Comparison of ENCODE assay signal across 8 cellular contexts in genomic region chr16:19884611-19885455, GRCh38. TPM values are rescaled to one million over a fixed set of nuclear protein-coding genes. Genes with fewer than 3 reads are reported as not detected.
A peak's percentile ranks its signal among the peaks of the same experiment; 100 is the strongest.
DNase-seq lines count a peak whose midpoint lies in the region; ATAC-seq, FAIRE-seq and TF ChIP-seq lines count a peak whose summit lies in the region.

TSS of gene GPRC5B (minus strand) at chr16:19884848. CDS start at chr16:19872845, 12,003 bp downstream.

- peaks cover 8% of the 10 kb centered on the region; the same call in 1 of the 2 replicates for H3K79me2 ChIP-seq in H9 (ENCODE audit: insufficient read depth, low read length)

- no peak within 1 kb of the TSS for H2BK5ac ChIP-seq in H9 (ENCODE audit: insufficient read length, low read length)

- H4K91ac ChIP-seq in H9 (ENCODE audit: insufficient read length, low read depth, low read length), result no peak within 1 kb of the TSS

- peak within 1 kb of the TSS; percentile 65 for H3K9ac ChIP-seq in H9 (ENCODE audit: extremely low read depth, insufficient read length, low read length)

- intact Hi-C loops in ascending aorta (cut with DNase I) (loop anchor here (1.0 to 5.0 kb wide), 3 partner anchors 118 to 303 kb away; partner anchors contain the start of genes IQCK and KNOP1), psoas muscle (cut with DNase I) (loop anchor here (5.0 to 10.0 kb wide), 5 partner anchors 38 to 900 kb away; partner anchors contain the start of genes IQCK (in 1 of the 2), KNOP1 (in 1 of the 2) and TMC7 (in 1 of the 2))

- no peak within 1 kb of the TSS for H3K56ac ChIP-seq in H9 (ENCODE audit: insufficient read length, low read depth, low read length)

- H3K4me1 Mint-ChIP-seq in H9, result peaks cover 31 to 35% of the 10 kb centered on the region in 2 experiments

- no peaks in the 10 kb centered on the region for H4K20me1 ChIP-seq in H9 (ENCODE audit: control insufficient read depth, insufficient read depth, insufficient read length)

- in situ Hi-C loops in ACHN (cut with HindIII; ENCODE audit: low pct_ligation_motif_present, low pct_unique_long_range_greater_than_20kb, low sequenced_read_pairs), result loop anchor here (25.0 kb wide), 1 partner anchor 273 kb away; no protein-coding TSS in a partner anchor

- DNase-seq in ACHN, result peak; percentile 67
- peak; percentile 63 for DNase-seq in H9
- peak; percentile 25 for DNase-seq in SW480 (ENCODE audit: low spot score)
- DNase-seq in ascending aorta (ENCODE audit: low spot score in 2 of 2), result no peak
- peak; percentile 50 for DNase-seq in hepatic stellate cell (ENCODE audit: low spot score)
- DNase-seq in psoas muscle, result peak; percentile 55 to 82
- no peak for DNase-seq in RCC 7860 (ENCODE audit: low spot score)

- WGBS in H9 (ENCODE audit: extremely low coverage, insufficient read length, low lambda C conversion rate), result no CpG with 5 or more reads among the region's 85 CpGs
- 1 to 2% (median 2%) methylated on average over 48 to 85 of the region's 85 CpGs for WGBS in psoas muscle, 3 donors

- H3K27me3 Mint-ChIP-seq in H9 (ENCODE audit: low read depth), result peaks cover 13% of the 10 kb centered on the region

- H3K4me2 ChIP-seq in H9 (ENCODE audit: insufficient read depth, insufficient read length, low read length), result peak within 1 kb of the TSS; percentile 90

- H3K9me3 ChIP-seq in H9 (ENCODE audit: control insufficient read depth, low read depth, low read length) (no peaks in the 10 kb centered on the region), ascending aorta (no peaks in the 10 kb centered on the region), psoas muscle (no peaks in the 10 kb centered on the region)

- H3K4me3 ChIP-seq in ascending aorta (peak within 1 kb of the TSS; percentile 73 to 91), psoas muscle (peak within 1 kb of the TSS; percentile 92)

- no peaks in the 10 kb centered on the region for H3K4me1 ChIP-seq in H9 (ENCODE audit: insufficient read depth, low read length)
- peaks cover 0 to 5% of the 10 kb centered on the region in 2 donors for H3K4me1 ChIP-seq in ascending aorta
- H3K4me1 ChIP-seq in psoas muscle, result peaks cover 17% of the 10 kb centered on the region

- peak; percentile 59 to 71 (median 69) for ATAC-seq in psoas muscle
- ATAC-seq in GM18873 (IDR thresholded peaks at IDR 0.05; ENCODE audit: low FRiP score, unreplicated experiment), result no peak

- no peak within 1 kb of the TSS for H2BK15ac ChIP-seq in H9 (ENCODE audit: low read depth, low read length)

- H3K23ac ChIP-seq in H9 (ENCODE audit: insufficient read length, low read depth, low read length), result no peak within 1 kb of the TSS

- no peak within 1 kb of the TSS for H2BK20ac ChIP-seq in H9 (ENCODE audit: low read depth, low read length, poor library complexity, severe bottlenecking)

- H4K5ac ChIP-seq in H9 (ENCODE audit: insufficient read length, low read depth, low read length), result no peak within 1 kb of the TSS

- no peak within 1 kb of the TSS for H2BK12ac ChIP-seq in H9 (ENCODE audit: insufficient read length, low read depth, low read length)

- peaks cover 20% of the 10 kb centered on the region for H3K23me2 ChIP-seq in H9 (ENCODE audit: insufficient read length, low read depth, low read length, poor library complexity, severe bottlenecking)

- H3K79me1 ChIP-seq in H9 (ENCODE audit: insufficient read depth, low read depth, low read length, poor library complexity, severe bottlenecking), result peaks cover 11% of the 10 kb centered on the region

- H3K14ac ChIP-seq in H9 (ENCODE audit: insufficient read depth, low read length), result peak within 1 kb of the TSS; percentile 75

- no peak within 1 kb of the TSS for H2BK120ac ChIP-seq in H9 (ENCODE audit: low read depth, low read length, poor library complexity, severe bottlenecking)

- peak within 1 kb of the TSS; percentile 74 to 88 for H3K4me3 Mint-ChIP-seq in H9

- H2AFZ ChIP-seq in H9 (ENCODE audit: low read length), result no peak within 1 kb of the TSS

- peak within 1 kb of the TSS in 1 of 3 experiments; percentile 62; a peak in 4 of 7 replicates for H3K27ac Mint-ChIP-seq in H9

- peaks cover 0 to 3% of the 10 kb centered on the region in 2 experiments; a peak in 1 of 5 replicates for H3K9me3 Mint-ChIP-seq in H9

- H3K36me3 ChIP-seq in ascending aorta, result no peaks in the 10 kb centered on the region
- H3K36me3 ChIP-seq in psoas muscle (ENCODE audit: insufficient read depth in 1 of 2, low read depth in 1 of 2), result peaks cover 0 to 5% of the 10 kb centered on the region in 2 donors

- peaks cover 10 to 18% (median 16%) of the 10 kb centered on the region in 3 experiments for H3K36me3 Mint-ChIP-seq in H9 (ENCODE audit: insufficient read depth in 1 of 3, low read depth in 3 of 3)

- H3K27me3 ChIP-seq in H9 (ENCODE audit: insufficient read depth, low read length), result no peaks in the 10 kb centered on the region; the same call in 1 of the 2 replicates
- no peaks in the 10 kb centered on the region for H3K27me3 ChIP-seq in ascending aorta
- no peaks in the 10 kb centered on the region for H3K27me3 ChIP-seq in psoas muscle (ENCODE audit: insufficient read depth in 3 of 3, low read length in 2 of 3)

- TF ChIP-seq CTCF in H9 (conservative IDR thresholded peaks at IDR 0.05) (0 out of 3 replicates have a peak, but pooled peaks have one; percentile 12), ascending aorta (IDR thresholded peaks at IDR 0.05) (peak in 1 of 3 experiments; percentile 18), psoas muscle (IDR thresholded peaks at IDR 0.05) (peak; percentile 17)

- no peak within 1 kb of the TSS for H3K18ac ChIP-seq in H9 (ENCODE audit: insufficient read length, low read depth, low read length)

- no peak within 1 kb of the TSS for H2AK5ac ChIP-seq in H9 (ENCODE audit: insufficient read length, low read length)

- no peak within 1 kb of the TSS for H3K27ac ChIP-seq in H9 (ENCODE audit: insufficient read length, low read depth, low read length)
- H3K27ac ChIP-seq in ascending aorta, result peak within 1 kb of the TSS; percentile 8 to 29
- peak within 1 kb of the TSS; percentile 92 for H3K27ac ChIP-seq in psoas muscle

- H3K4ac ChIP-seq in H9 (ENCODE audit: low read depth, low read length), result no peak within 1 kb of the TSS

- H3T11ph ChIP-seq in H9 (ENCODE audit: low read length), result no peak within 1 kb of the TSS

- H4K8ac ChIP-seq in H9 (replicated peaks; ENCODE audit: insufficient read length, low read depth, low read length), result no peak within 1 kb of the TSS

- no peak for FAIRE-seq in RCC 7860 (lab: Jason Lieb, UNC)

RNA-seq across cellular contexts. Expression of gene GPRC5B, which starts in this region (rescaled TPM):
- total RNA-seq in H9 (2021), result 137 and 138 TPM in 2 replicates
- total RNA-seq in ascending aorta, result 15.6 TPM
- 100 to 1,000 TPM in 3 of 4 donors, 10 to 100 TPM in 1; 38.5 to 124 (median 109) TPM for total RNA-seq in psoas muscle
- 10 to 100 TPM; 25.3 to 55.7 (median 50.9) TPM for polyA plus RNA-seq in psoas muscle

Comparison
In these comparisons a context has a peak if more than half of its experiments do, and no peak if none do; other contexts are left out.
1. DNase-seq: peak in ACHN (single experiment), H9 (single experiment), SW480 (single experiment), hepatic stellate cell (single experiment) and psoas muscle (2 of 2); none in ascending aorta (0 of 2) and RCC 7860 (single experiment).